ENCODE assay signal across 7 cellular contexts in the genomic region with DNA sequence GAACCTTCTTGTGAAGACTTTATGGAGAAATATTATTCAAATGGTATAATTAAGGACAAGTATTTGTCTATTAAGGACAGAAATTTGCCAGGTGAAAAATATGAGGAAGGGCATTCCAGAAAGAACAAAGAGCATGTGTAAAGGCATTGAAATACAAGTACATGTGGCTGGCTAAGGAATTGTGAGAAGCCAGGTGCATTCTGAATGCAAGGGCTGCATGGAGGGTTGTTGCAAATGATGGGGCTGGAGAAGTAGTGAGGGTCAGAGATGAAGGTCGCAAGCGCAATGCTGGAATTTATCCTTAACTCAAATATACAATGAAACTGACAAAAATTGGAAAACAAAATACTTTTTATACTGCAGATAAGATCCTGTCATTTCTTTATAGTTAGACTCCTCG.
"Had no signal": no experiment of that assay in that cellular context is flagged by ENCODE, and none has a peak within 500 bp of the region (broad histone marks: within the 10 kb centered on the region; RNA-seq: fewer than 3 reads in every experiment).

No MANE protein-coding gene starts in this region.

- ATAC-seq: HepG2, K562 had no signal

- H3K27ac ChIP-seq: HL-60 had no signal

- H3K36me3 Mint-ChIP-seq: IgD-negative memory B cell had no signal

- H3K27me3 Mint-ChIP-seq: IgD-negative memory B cell had no signal

- H3K4me3 Mint-ChIP-seq: IgD-negative memory B cell had no signal

- H3K9me3 Mint-ChIP-seq: IgD-negative memory B cell had no signal

- DNase-seq: IMR-90, KBM-7, KG1 had no signal

- H3K27ac Mint-ChIP-seq: IgD-negative memory B cell had no signal

- H3K4me3 ChIP-seq: K562 had no signal

- FAIRE-seq: HepG2, K562 had no signal
